9 cellular contexts compared by ENCODE assay signal in genomic region chr3:39106281-39107055, GRCh38. TPM values are rescaled to one million over a fixed set of nuclear protein-coding genes. Genes with fewer than 3 reads are reported as not detected.
DNase-seq lines count a peak whose midpoint lies in the region; ATAC-seq and TF ChIP-seq lines count a peak whose summit lies in the region.
"Had no signal": no experiment of that assay in that cellular context is flagged by ENCODE, and none has a peak within 500 bp of the region (broad histone marks: within the 10 kb centered on the region; RNA-seq: fewer than 3 reads in every experiment).

No MANE protein-coding gene starts in this region.

- H2AFZ ChIP-seq in PC-3 (ENCODE audit: low read length) = peak overlapping the region; percentile 97

- no peaks in the 10 kb centered on the region for H3K27me3 ChIP-seq in PC-3 (ENCODE audit: low read length)
- no peaks in the 10 kb centered on the region for H3K27me3 ChIP-seq in naive thymus-derived CD4-positive, alpha-beta T cell (ENCODE audit: control insufficient read depth in 2 of 2, insufficient read depth in 2 of 2, low read length in 2 of 2)

- no peak overlapping the region for H3K27ac ChIP-seq in PC-3 (ENCODE audit: low read length)
- H3K27ac ChIP-seq in naive thymus-derived CD4-positive, alpha-beta T cell (ENCODE audit: low read depth, low read length) = peak overlapping the region; percentile 78

- H4K20me1 ChIP-seq in PC-3 (ENCODE audit: low read length) = peaks cover 15% of the 10 kb centered on the region; the same call in 1 of the 2 replicates

- H3K9me3 Mint-ChIP-seq in effector memory CD8-positive, alpha-beta T cell = no peaks in the 10 kb centered on the region
- no peaks in the 10 kb centered on the region for H3K9me3 Mint-ChIP-seq in naive thymus-derived CD4-positive, alpha-beta T cell

- no peaks in the 10 kb centered on the region for H3F3A ChIP-seq in PC-3 (ENCODE audit: low read length, unreplicated experiment)

- no peak for TF ChIP-seq CTCF in PC-3 (conservative IDR thresholded peaks at IDR 0.05; ENCODE audit: low read depth, low read length)

- intact Hi-C loops in PC-3 (cut with micrococcal nuclease) = loop anchor here (1.0 to 2.0 kb wide), 2 partner anchors 20 to 74 kb away; no protein-coding TSS in a partner anchor
- intact Hi-C loops in naive thymus-derived CD4-positive, alpha-beta T cell (cut with micrococcal nuclease) = loop anchor here (1.0 to 5.0 kb wide), 6 partner anchors 42 to 969 kb away; partner anchors contain the start of genes SCN11A (in 2 of the 2), ACAA1 (in 1 of the 2), MYD88 (in 1 of the 2) and RPSA (in 1 of the 2)

- H3K36me3 Mint-ChIP-seq in effector memory CD8-positive, alpha-beta T cell (ENCODE audit: insufficient read depth) = peaks cover 6% of the 10 kb centered on the region
- H3K36me3 Mint-ChIP-seq in naive thymus-derived CD4-positive, alpha-beta T cell = peaks cover 0 to 8% (median 0%) of the 10 kb centered on the region in 5 donors

- peaks cover 56 to 61% of the 10 kb centered on the region in 2 donors for H3K4me1 Mint-ChIP-seq in effector memory CD8-positive, alpha-beta T cell (ENCODE audit: low read depth in 2 of 2)
- peaks cover 45 to 71% (median 59%) of the 10 kb centered on the region in 7 donors for H3K4me1 Mint-ChIP-seq in naive thymus-derived CD4-positive, alpha-beta T cell

- H3K4me2 ChIP-seq in PC-3 (ENCODE audit: low read length) = peak overlapping the region; percentile 99

- H3K4me3 Mint-ChIP-seq in effector memory CD8-positive, alpha-beta T cell = peak overlapping the region; percentile 83 to 97
- H3K4me3 Mint-ChIP-seq in naive thymus-derived CD4-positive, alpha-beta T cell = peak overlapping the region; percentile 79 to 100 (median 88)

- TSS peak; percentile 64 for BruUV-seq in PC-3 (replicated peaks; lab: Mats Ljungman, UMichigan)

- no peaks in the 10 kb centered on the region for H3K9me3 ChIP-seq in PC-3 (ENCODE audit: low read length)
- H3K9me3 ChIP-seq in naive thymus-derived CD4-positive, alpha-beta T cell (ENCODE audit: control insufficient read depth in 2 of 3, low read length in 3 of 3) = no peaks in the 10 kb centered on the region

- H3K4me1 ChIP-seq in PC-3 (ENCODE audit: insufficient read depth, low read length) = peaks cover 24% of the 10 kb centered on the region
- H3K4me1 ChIP-seq in naive thymus-derived CD4-positive, alpha-beta T cell (ENCODE audit: control insufficient read depth in 2 of 2, insufficient read depth in 2 of 2, low read length in 2 of 2) = peaks cover 18 to 22% of the 10 kb centered on the region in 2 donors

- no peak for ATAC-seq in PC-3
- ATAC-seq in effector memory CD8-positive, alpha-beta T cell (replicated peaks) = no peak
- no peak for ATAC-seq in naive thymus-derived CD4-positive, alpha-beta T cell
- ATAC-seq in HG02798 (IDR thresholded peaks at IDR 0.05; ENCODE audit: poor library complexity, unreplicated experiment) = no peak
- no peak for ATAC-seq in HG02678 (IDR thresholded peaks at IDR 0.05; ENCODE audit: unreplicated experiment)

- POLR2A ChIA-PET in PC-3 (lab: Charles Lee; ENCODE audit: unreplicated experiment) = no interaction called here
- POLR2A ChIA-PET in naive thymus-derived CD4-positive, alpha-beta T cell (lab: Charles Lee) = interaction anchor here (0.7 to 1.7 kb wide), 5 partner anchors 41 to 1346 kb away, joined by 3 to 5 read pairs (median 3); no protein-coding TSS in a partner anchor

- CTCF ChIA-PET in PC-3 (lab: Charles Lee) = no interaction called here
- CTCF ChIA-PET in naive thymus-derived CD4-positive, alpha-beta T cell (lab: Charles Lee) = interaction anchor here (0.6 to 3.4 kb wide), 6 partner anchors 29 to 272 kb away, joined by 3 to 21 read pairs (median 4); no protein-coding TSS in a partner anchor

- H3K79me2 ChIP-seq in PC-3 (ENCODE audit: low read length) = peaks cover 42% of the 10 kb centered on the region

- H3K9me2 ChIP-seq in PC-3 (replicated peaks; ENCODE audit: low read length) = no peaks in the 10 kb centered on the region

- peak overlapping the region; percentile 94 for H3K4me3 ChIP-seq in PC-3 (ENCODE audit: low read length)
- peak overlapping the region; percentile 95 for H3K4me3 ChIP-seq in naive thymus-derived CD4-positive, alpha-beta T cell (ENCODE audit: low read length)

- no peaks in the 10 kb centered on the region for H3K36me3 ChIP-seq in PC-3 (ENCODE audit: low read depth, low read length)
- H3K36me3 ChIP-seq in naive thymus-derived CD4-positive, alpha-beta T cell (ENCODE audit: control insufficient read depth in 2 of 3, insufficient read depth in 3 of 3, low read length in 3 of 3) = peaks cover 0 to 8% (median 0%) of the 10 kb centered on the region in 3 experiments

- no peaks in the 10 kb centered on the region for H3K27me3 Mint-ChIP-seq in effector memory CD8-positive, alpha-beta T cell
- peaks cover 0 to 5% (median 0%) of the 10 kb centered on the region in 5 donors for H3K27me3 Mint-ChIP-seq in naive thymus-derived CD4-positive, alpha-beta T cell

- peak overlapping the region; percentile 70 for H3K9ac ChIP-seq in PC-3 (ENCODE audit: low read length)

- H3K27ac Mint-ChIP-seq in effector memory CD8-positive, alpha-beta T cell = peak overlapping the region; percentile 2 to 60
- peak overlapping the region; percentile 64 to 92 (median 88) for H3K27ac Mint-ChIP-seq in naive thymus-derived CD4-positive, alpha-beta T cell

- DNase-seq in NCI-H748 (lab: John Stamatoyannopoulos, UW; ENCODE audit: unreplicated experiment) = peak; percentile 5
- no peak for DNase-seq in NCI-H748 treated with DMSO at 0.1 percent for 48 hours (lab: John Stamatoyannopoulos, UW)
- peak; percentile 46 for DNase-seq in PC-3
- no peak for DNase-seq in effector memory CD8-positive, alpha-beta T cell
- peak in 1 of 9 donors; percentile 19 for DNase-seq in naive thymus-derived CD4-positive, alpha-beta T cell
- DNase-seq in NCI-H1105 treated with DMSO at 0.1 percent for 48 hours (lab: John Stamatoyannopoulos, UW) = no peak

RNA-seq across cellular contexts. Expression of gene GORASP1, which starts 1.0 kb away (rescaled TPM):
- 47.4 and 58.9 TPM in 2 replicates for total RNA-seq in PC-3 (2014; rRNA removed)
- total RNA-seq in naive thymus-derived CD4-positive, alpha-beta T cell = 10 to 100 TPM; 28.2 to 58.5 (median 44.6) TPM
- 10 to 100 TPM; 14.8 to 22.0 TPM for polyA plus RNA-seq in naive thymus-derived CD4-positive, alpha-beta T cell

RNA-seq across cellular contexts. Expression of gene TTC21A, which starts 1.0 kb away (rescaled TPM):
- 1.2 TPM in 2 replicates for total RNA-seq in PC-3 (2014; rRNA removed)
- 1 to 10 TPM; 2.8 to 9.7 (median 5.3) TPM for total RNA-seq in naive thymus-derived CD4-positive, alpha-beta T cell
- polyA plus RNA-seq in naive thymus-derived CD4-positive, alpha-beta T cell = under 1 TPM; 0.37 to 0.63 TPM

RNA-seq across cellular contexts. Expression of gene CSRNP1, which starts 46.9 kb away (rescaled TPM):
- 72.3 and 86.9 TPM in 2 replicates for total RNA-seq in PC-3 (2014; rRNA removed)
- 100 to 1,000 TPM in 2 of 5 experiments, 10 to 100 TPM in 3; 13.7 to 319 (median 22.9) TPM for total RNA-seq in naive thymus-derived CD4-positive, alpha-beta T cell
- polyA plus RNA-seq in naive thymus-derived CD4-positive, alpha-beta T cell = 10 to 100 TPM in 1 of 2 donors, 1 to 10 TPM in 1; 9.8 to 12.1 TPM

RNA-seq across cellular contexts. Expression of gene WDR48, which starts 54.7 kb away (rescaled TPM):
- total RNA-seq in PC-3 (2014; rRNA removed) = 16.5 and 21.0 TPM in 2 replicates
- 10 to 100 TPM; 46.7 to 97.7 (median 68.0) TPM for total RNA-seq in naive thymus-derived CD4-positive, alpha-beta T cell
- 10 to 100 TPM; 37.5 to 46.6 TPM for polyA plus RNA-seq in naive thymus-derived CD4-positive, alpha-beta T cell

RNA-seq across cellular contexts. Expression of gene SCN11A, which starts 54.7 kb away (rescaled TPM):
- total RNA-seq in PC-3 (2014; rRNA removed) = not detected in 2 replicates
- under 1 TPM; 0.07 to 0.32 (median 0.19) TPM for total RNA-seq in naive thymus-derived CD4-positive, alpha-beta T cell
- polyA plus RNA-seq in naive thymus-derived CD4-positive, alpha-beta T cell = not detected
- total RNA-seq: Daoy had no signal

Comparison
In these comparisons a context has a peak if more than half of its experiments do, and no peak if none do; other contexts are left out.
1. DNase-seq: peak in NCI-H748 (single experiment) and PC-3 (single experiment); none in NCI-H748 treated with DMSO at 0.1 percent for 48 hours (single experiment), effector memory CD8-positive, alpha-beta T cell (0 of 3) and NCI-H1105 treated with DMSO at 0.1 percent for 48 hours (single experiment).